Comparison of ENCODE assay signal across 8 cellular contexts in genomic region chr6:156719720-156720563, GRCh38. TPM values are rescaled to one million over a fixed set of nuclear protein-coding genes. Genes with fewer than 3 reads are reported as not detected.
DNase-seq lines count a peak whose midpoint lies in the region; ATAC-seq and TF ChIP-seq lines count a peak whose summit lies in the region.

No MANE protein-coding gene starts in this region.

- H3K27me3 ChIP-seq in DOHH2 (ENCODE audit: control insufficient read depth, low read length), result no peaks in the 10 kb centered on the region
- no peaks in the 10 kb centered on the region for H3K27me3 ChIP-seq in Karpas-422 (ENCODE audit: low read length)
- no peaks in the 10 kb centered on the region for H3K27me3 ChIP-seq in right lobe of liver

- no peaks in the 10 kb centered on the region for H3K79me2 ChIP-seq in DOHH2 (ENCODE audit: control insufficient read depth, low read length)
- H3K79me2 ChIP-seq in Karpas-422 (ENCODE audit: low read length), result no peaks in the 10 kb centered on the region

- TF ChIP-seq POLR2A in right lobe of liver (IDR thresholded peaks at IDR 0.05), result peak; percentile 79

- H3K4me2 ChIP-seq in DOHH2 (ENCODE audit: low read length) (peak overlapping the region; percentile 59), Karpas-422 (ENCODE audit: low read depth, low read length, poor library complexity, severe bottlenecking) (peak overlapping the region; percentile 71)

- no peaks in the 10 kb centered on the region for H3K9me3 Mint-ChIP-seq in activated CD4-positive, alpha-beta T cell treated with anti-CD3 and anti-CD28 coated beads, Interleukin-2, amount 10 ng/mL, durations not matched to agents 24 days and 14 days

- peaks cover 12% of the 10 kb centered on the region for H3K4me1 Mint-ChIP-seq in activated CD4-positive, alpha-beta T cell treated with anti-CD3 and anti-CD28 coated beads, Interleukin-2, amount 10 ng/mL, durations not matched to agents 24 days and 14 days

- peak overlapping the region; percentile 78 for H3K4me3 Mint-ChIP-seq in activated CD4-positive, alpha-beta T cell treated with anti-CD3 and anti-CD28 coated beads, Interleukin-2, amount 10 ng/mL, durations not matched to agents 24 days and 14 days

- H4K20me1 ChIP-seq in DOHH2 (ENCODE audit: control insufficient read depth, insufficient read depth, low read depth, low read length) (no peaks in the 10 kb centered on the region), Karpas-422 (ENCODE audit: insufficient read depth, low read depth, low read length) (no peaks in the 10 kb centered on the region)

- H3K9ac ChIP-seq in Karpas-422 (ENCODE audit: low read length), result peak overlapping the region; percentile 48

- H3K27ac Mint-ChIP-seq in activated CD4-positive, alpha-beta T cell treated with anti-CD3 and anti-CD28 coated beads, Interleukin-2, amount 10 ng/mL, durations not matched to agents 24 days and 14 days, result peak overlapping the region; percentile 72

- H3K4me3 ChIP-seq in DOHH2 (ENCODE audit: low read length) (peak overlapping the region; percentile 54), Karpas-422 (ENCODE audit: low read length) (peak overlapping the region; percentile 60), right lobe of liver (peak overlapping the region; percentile 5 to 45 (median 43))

- H3K9me2 ChIP-seq in DOHH2 (replicated peaks; ENCODE audit: control insufficient read depth, low read length), result no peaks in the 10 kb centered on the region
- H3K9me2 ChIP-seq in Karpas-422 (replicated peaks; ENCODE audit: insufficient read depth, low read length), result no peaks in the 10 kb centered on the region

- H3K4me1 ChIP-seq in DOHH2 (ENCODE audit: control insufficient read depth, low read length) (peaks cover 43% of the 10 kb centered on the region), Karpas-422 (ENCODE audit: low read length) (peaks cover 20% of the 10 kb centered on the region), right lobe of liver (peaks cover 0 to 25% (median 8%) of the 10 kb centered on the region in 4 donors)

- H3K36me3 Mint-ChIP-seq in activated CD4-positive, alpha-beta T cell treated with anti-CD3 and anti-CD28 coated beads, Interleukin-2, amount 10 ng/mL, durations not matched to agents 24 days and 14 days (ENCODE audit: low read depth), result no peaks in the 10 kb centered on the region

- peaks cover 14% of the 10 kb centered on the region for H3K27me3 Mint-ChIP-seq in activated CD4-positive, alpha-beta T cell treated with anti-CD3 and anti-CD28 coated beads, Interleukin-2, amount 10 ng/mL, durations not matched to agents 24 days and 14 days

- H3F3A ChIP-seq in DOHH2 (ENCODE audit: control insufficient read depth, insufficient read depth), result peaks cover 14% of the 10 kb centered on the region

- TF ChIP-seq CTCF in DOHH2 (IDR thresholded peaks at IDR 0.05; ENCODE audit: low read depth, low read length, poor library complexity, severe bottlenecking) (no peak), right lobe of liver (IDR thresholded peaks at IDR 0.05) (no peak)

- 10% methylated on average over 29 of the region's 50 CpGs for WGBS in right lobe of liver (ENCODE audit: insufficient coverage, low coverage, low lambda C conversion rate, missing lambda C conversion rate)

- intact Hi-C loops in activated CD4-positive, alpha-beta T cell treated with anti-CD3 and anti-CD28 coated beads, Interleukin-2, amount 10 ng/mL, durations not matched to agents 24 days and 14 days (cut with micrococcal nuclease), result no loop called here
- intact Hi-C loops in right lobe of liver (cut with DNase I), result no loop called here

- DNase-seq in Karpas-422 (peak; percentile 66), right lobe of liver (peak; percentile 97 to 98 (median 97)), NCI-H1092 (lab: John Stamatoyannopoulos, UW) (no peak)
- DNase-seq in activated CD4-positive, alpha-beta T cell treated with anti-CD3 and anti-CD28 coated beads, Interleukin-2, amount 10 ng/mL, durations not matched to agents 24 days and 14 days, result peak; percentile 88
- DNase-seq in stimulated activated CD4-positive, alpha-beta T cell treated with anti-CD3 and anti-CD28 coated beads, Interleukin-4, amount 100 ng/mL, for 24 hours, result peak; percentile 72

- peak overlapping the region; percentile 78 for H2AFZ ChIP-seq in Karpas-422 (ENCODE audit: low read length)

- H3K9me3 ChIP-seq in DOHH2 (ENCODE audit: control insufficient read depth, insufficient read depth, low read length) (no peaks in the 10 kb centered on the region), Karpas-422 (ENCODE audit: low read length) (no peaks in the 10 kb centered on the region), right lobe of liver (no peaks in the 10 kb centered on the region)

- H3K27ac ChIP-seq in DOHH2 (ENCODE audit: low read depth, low read length) (peak overlapping the region; percentile 85), Karpas-422 (ENCODE audit: low read length) (no peak overlapping the region), cingulate gyrus (ENCODE audit: low read depth, low read length) (peak overlapping the region; percentile 96), right lobe of liver (peak overlapping the region; percentile 85 to 100 (median 99))

- no peaks in the 10 kb centered on the region for H3K36me3 ChIP-seq in DOHH2 (ENCODE audit: control insufficient read depth, low read length)
- no peaks in the 10 kb centered on the region for H3K36me3 ChIP-seq in Karpas-422 (ENCODE audit: insufficient read depth, low read length)
- no peaks in the 10 kb centered on the region for H3K36me3 ChIP-seq in right lobe of liver

- ATAC-seq in GM21717 (IDR thresholded peaks at IDR 0.05; ENCODE audit: unreplicated experiment), result peak; percentile 68
- ATAC-seq in right lobe of liver, result peak; percentile 89 to 96 (median 94)

RNA-seq across cellular contexts. Expression of gene ARID1B, which starts 57.2 kb away (rescaled TPM):
- 104 and 174 TPM in 2 replicates for total RNA-seq in Karpas-422 (2014; rRNA removed; shearing (Covaris generic); ENCODE audit: low replicate concordance)
- 61.7 and 67.5 TPM in 2 replicates for total RNA-seq in activated CD4-positive, alpha-beta T cell treated with anti-CD3 and anti-CD28 coated beads, Interleukin-2, amount 10 ng/mL, durations not matched to agents 24 days and 14 days
- total RNA-seq in right lobe of liver, result 10 to 100 TPM; 23.2 to 35.3 (median 30.7) TPM
